In genomic region chr1:207838156-207839082, GRCh38 we compare ENCODE assay signal across 9 cellular contexts.
DNase-seq lines count a peak whose midpoint lies in the region; ATAC-seq and TF ChIP-seq lines count a peak whose summit lies in the region.
"Had no signal": no experiment of that assay in that cellular context is flagged by ENCODE, and none has a peak within 500 bp of the region (broad histone marks: within the 10 kb centered on the region; RNA-seq: fewer than 3 reads in every experiment).

No MANE protein-coding gene starts in this region.

- H3K4me3 ChIP-seq in DND-41 (ENCODE audit: low read depth in 1 of 2, low read length in 2 of 2) = no peak overlapping the region
- no peak overlapping the region for H3K4me3 ChIP-seq in psoas muscle

- no peaks in the 10 kb centered on the region for H3K27me3 ChIP-seq in DND-41 (ENCODE audit: insufficient read depth, low read length, poor library complexity)
- H3K27me3 ChIP-seq in psoas muscle (ENCODE audit: insufficient read depth in 3 of 3, low read length in 2 of 3) = no peaks in the 10 kb centered on the region
- no peaks in the 10 kb centered on the region for H3K27me3 ChIP-seq in H9 (ENCODE audit: insufficient read depth, low read length)

- no peak overlapping the region for H4K5ac ChIP-seq in H9 (ENCODE audit: insufficient read length, low read depth, low read length)

- H3K27ac ChIP-seq in DND-41 (ENCODE audit: low read length) = peak overlapping the region; percentile 19; the same call in 1 of the 2 replicates
- peak overlapping the region; percentile 46 for H3K27ac ChIP-seq in psoas muscle
- no peak overlapping the region for H3K27ac ChIP-seq in H9 (ENCODE audit: insufficient read length, low read depth, low read length)

- H2BK5ac ChIP-seq in H9 (ENCODE audit: insufficient read length, low read length) = no peak overlapping the region

- H4K8ac ChIP-seq in H9 (replicated peaks; ENCODE audit: insufficient read length, low read depth, low read length) = no peak overlapping the region

- H2BK12ac ChIP-seq in H9 (ENCODE audit: insufficient read length, low read depth, low read length) = no peak overlapping the region

- no peak overlapping the region for H3K14ac ChIP-seq in H9 (ENCODE audit: insufficient read depth, low read length)

- no peak overlapping the region for H3K4ac ChIP-seq in H9 (ENCODE audit: low read depth, low read length)

- peak overlapping the region; percentile 1 for H3K4me3 Mint-ChIP-seq in activated naive CD8-positive, alpha-beta T cell treated with anti-CD3 and anti-CD28 coated beads, Interleukin-2, amount 10 ng/mL, durations not matched to agents 7 days and 5 days
- H3K4me3 Mint-ChIP-seq in glutamatergic neuron (ENCODE audit: unreplicated experiment) (no peak overlapping the region), H9 (no peak overlapping the region; a peak in 1 of 5 replicates)

- H4K20me1 ChIP-seq in DND-41 (ENCODE audit: insufficient read depth, low read length) (peaks cover 93% of the 10 kb centered on the region), H9 (ENCODE audit: control insufficient read depth, insufficient read depth, insufficient read length) (no peaks in the 10 kb centered on the region)

- intact Hi-C loops in left ventricle myocardium superior (cut with micrococcal nuclease) (no loop called here), psoas muscle (cut with DNase I) (no loop called here)

- H3K27ac Mint-ChIP-seq in activated naive CD8-positive, alpha-beta T cell treated with anti-CD3 and anti-CD28 coated beads, Interleukin-2, amount 10 ng/mL, durations not matched to agents 7 days and 5 days = peak overlapping the region; percentile 72
- H3K27ac Mint-ChIP-seq in glutamatergic neuron (ENCODE audit: unreplicated experiment) = no peak overlapping the region
- no peak overlapping the region; a peak in 1 of 7 replicates for H3K27ac Mint-ChIP-seq in H9

- H3K9ac ChIP-seq in DND-41 (ENCODE audit: low read depth, low read length) = no peak overlapping the region
- H3K9ac ChIP-seq in H9 (ENCODE audit: extremely low read depth, insufficient read length, low read length) = no peak overlapping the region

- ATAC-seq in DND-41 (ENCODE audit: insufficient read depth, low read depth) = peak; percentile 46; the same call in 1 of the 3 replicates
- peak; percentile 31 for ATAC-seq in activated naive CD8-positive, alpha-beta T cell treated with anti-CD3 and anti-CD28 coated beads, Interleukin-2, amount 10 ng/mL, durations not matched to agents 7 days and 5 days (ENCODE audit: low read depth)
- ATAC-seq in left ventricle myocardium superior = peak; percentile 94
- peak; percentile 63 to 84 (median 80) for ATAC-seq in psoas muscle

- no peak overlapping the region for H3K18ac ChIP-seq in H9 (ENCODE audit: insufficient read length, low read depth, low read length)

- peaks cover 16% of the 10 kb centered on the region; the same call in 1 of the 2 replicates for H3K4me1 ChIP-seq in DND-41 (ENCODE audit: insufficient read depth, low read length)
- peaks cover 65% of the 10 kb centered on the region for H3K4me1 ChIP-seq in psoas muscle
- H3K4me1 ChIP-seq in H9 (ENCODE audit: insufficient read depth, low read length) = no peaks in the 10 kb centered on the region

- peaks cover 87% of the 10 kb centered on the region for H3K36me3 ChIP-seq in DND-41 (ENCODE audit: insufficient read depth, low read length)
- H3K36me3 ChIP-seq in psoas muscle (ENCODE audit: insufficient read depth in 1 of 2, low read depth in 1 of 2) = peaks cover 0 to 4% of the 10 kb centered on the region in 2 donors

- H2BK15ac ChIP-seq in H9 (ENCODE audit: low read depth, low read length) = no peak overlapping the region

- peaks cover 29% of the 10 kb centered on the region for H3K36me3 Mint-ChIP-seq in activated naive CD8-positive, alpha-beta T cell treated with anti-CD3 and anti-CD28 coated beads, Interleukin-2, amount 10 ng/mL, durations not matched to agents 7 days and 5 days
- H3K36me3 Mint-ChIP-seq in glutamatergic neuron (ENCODE audit: unreplicated experiment) = no peaks in the 10 kb centered on the region
- no peaks in the 10 kb centered on the region for H3K36me3 Mint-ChIP-seq in H9 (ENCODE audit: insufficient read depth in 1 of 3, low read depth in 3 of 3)

- H3K4me2 ChIP-seq in DND-41 (ENCODE audit: insufficient read depth, low read length) = no peak overlapping the region
- no peak overlapping the region for H3K4me2 ChIP-seq in H9 (ENCODE audit: insufficient read depth, insufficient read length, low read length)

- no peak overlapping the region for H3T11ph ChIP-seq in H9 (ENCODE audit: low read length)

- H3K4me1 Mint-ChIP-seq in activated naive CD8-positive, alpha-beta T cell treated with anti-CD3 and anti-CD28 coated beads, Interleukin-2, amount 10 ng/mL, durations not matched to agents 7 days and 5 days = peaks cover 38% of the 10 kb centered on the region
- no peaks in the 10 kb centered on the region for H3K4me1 Mint-ChIP-seq in glutamatergic neuron (ENCODE audit: low read depth, unreplicated experiment)
- peaks cover 8 to 11% of the 10 kb centered on the region in 2 experiments for H3K4me1 Mint-ChIP-seq in H9

- H3K23ac ChIP-seq in H9 (ENCODE audit: insufficient read length, low read depth, low read length) = no peak overlapping the region

- POLR2A ChIA-PET in activated naive CD8-positive, alpha-beta T cell treated with anti-CD3 and anti-CD28 coated beads, Interleukin-2, amount 10 ng/mL, durations not matched to agents 7 days and 5 days (lab: Charles Lee) = interaction anchor here (0.8 to 1.4 kb wide), 3 partner anchors 9 to 30 kb away, joined by 3 to 4 read pairs (median 3); no protein-coding TSS in a partner anchor

- H3K79me2 ChIP-seq in DND-41 (ENCODE audit: insufficient read depth, low read length) (peaks cover 99% of the 10 kb centered on the region), H9 (ENCODE audit: insufficient read depth, low read length) (no peaks in the 10 kb centered on the region)

- TF ChIP-seq CTCF in DND-41 (IDR thresholded peaks at IDR 0.05; ENCODE audit: borderline replicate concordance, extremely low read depth, low read length, poor library complexity, severe bottlenecking) (no peak), psoas muscle (IDR thresholded peaks at IDR 0.05) (no peak), glutamatergic neuron (IDR thresholded peaks at IDR 0.05; ENCODE audit: partially characterized antibody, unreplicated experiment) (no peak), H9 (conservative IDR thresholded peaks at IDR 0.05) (no peak)

- H3K9me3 ChIP-seq in DND-41 (ENCODE audit: insufficient read depth, low read length, severe bottlenecking) = no peaks in the 10 kb centered on the region
- no peaks in the 10 kb centered on the region for H3K9me3 ChIP-seq in psoas muscle
- H3K9me3 ChIP-seq in H9 (ENCODE audit: control insufficient read depth, low read depth, low read length) = no peaks in the 10 kb centered on the region

- no peaks in the 10 kb centered on the region for H3K9me3 Mint-ChIP-seq in activated naive CD8-positive, alpha-beta T cell treated with anti-CD3 and anti-CD28 coated beads, Interleukin-2, amount 10 ng/mL, durations not matched to agents 7 days and 5 days
- H3K9me3 Mint-ChIP-seq in glutamatergic neuron (ENCODE audit: unreplicated experiment) (no peaks in the 10 kb centered on the region), H9 (no peaks in the 10 kb centered on the region)

- no peaks in the 10 kb centered on the region for H3K27me3 Mint-ChIP-seq in activated naive CD8-positive, alpha-beta T cell treated with anti-CD3 and anti-CD28 coated beads, Interleukin-2, amount 10 ng/mL, durations not matched to agents 7 days and 5 days
- H3K27me3 Mint-ChIP-seq in glutamatergic neuron (ENCODE audit: unreplicated experiment) (no peaks in the 10 kb centered on the region), H9 (ENCODE audit: low read depth) (no peaks in the 10 kb centered on the region)

- H3K79me1 ChIP-seq in H9 (ENCODE audit: insufficient read depth, low read depth, low read length, poor library complexity, severe bottlenecking) = no peaks in the 10 kb centered on the region

- H4K91ac ChIP-seq in H9 (ENCODE audit: insufficient read length, low read depth, low read length) = no peak overlapping the region

- H2BK20ac ChIP-seq in H9 (ENCODE audit: low read depth, low read length, poor library complexity, severe bottlenecking) = no peak overlapping the region

- H2BK120ac ChIP-seq in H9 (ENCODE audit: low read depth, low read length, poor library complexity, severe bottlenecking) = no peak overlapping the region

- no peak overlapping the region for H2AK5ac ChIP-seq in H9 (ENCODE audit: insufficient read length, low read length)

- no peak overlapping the region for H3K56ac ChIP-seq in H9 (ENCODE audit: insufficient read length, low read depth, low read length)

- H2AFZ ChIP-seq in DND-41 (ENCODE audit: low read depth, low read length) = no peak overlapping the region
- H2AFZ ChIP-seq in H9 (ENCODE audit: low read length) = no peak overlapping the region

- peaks cover 2% of the 10 kb centered on the region for H3K23me2 ChIP-seq in H9 (ENCODE audit: insufficient read length, low read depth, low read length, poor library complexity, severe bottlenecking)

- WGBS in psoas muscle, 3 donors = 40 to 72% (median 41%) methylated on average over 15 of the region's 15 CpGs
- no CpG with 5 or more reads among the region's 15 CpGs for whole genome bisulfite sequencing in H9 (ENCODE audit: extremely low coverage, insufficient read length, low lambda C conversion rate)

- no peak for DNase-seq in DND-41
- no peak for DNase-seq in activated naive CD8-positive, alpha-beta T cell treated with anti-CD3 and anti-CD28 coated beads, Interleukin-2, amount 10 ng/mL, durations not matched to agents 7 days and 5 days
- DNase-seq in left ventricle myocardium superior = peak; percentile 88
- peak; percentile 63 to 76 for DNase-seq in psoas muscle
- no peak for DNase-seq in glutamatergic neuron
- DNase-seq in H9 = no peak
- DNase-seq in glomerular visceral epithelial cell (ENCODE audit: extremely low spot score) = no peak
- DNase-seq in T-helper 9 cell = no peak
- DNase-seq: NCI-H2107 had no signal

Comparison
In these comparisons a context has a peak if more than half of its experiments do, and no peak if none do; other contexts are left out.
1. ATAC-seq: peak in every context shown above with its lines; median percentile 94 in left ventricle myocardium superior; 80 in psoas muscle; 46 in DND-41; 31 in activated naive CD8-positive, alpha-beta T cell treated with anti-CD3 and anti-CD28 coated beads, Interleukin-2, amount 10 ng/mL, durations not matched to agents 7 days and 5 days.
2. DNase-seq: peak in left ventricle myocardium superior (single experiment) and psoas muscle (2 of 2); none in DND-41 (single experiment), activated naive CD8-positive, alpha-beta T cell treated with anti-CD3 and anti-CD28 coated beads, Interleukin-2, amount 10 ng/mL, durations not matched to agents 7 days and 5 days (single experiment), glutamatergic neuron (single experiment), H9 (single experiment), glomerular visceral epithelial cell (single experiment) and T-helper 9 cell (single experiment).